In genomic region chr22:49483281-49483905, GRCh38 we compare ENCODE assay signal across 30 cellular contexts.
"Had no signal": no experiment of that assay in that cellular context is flagged by ENCODE, and none has a peak within 500 bp of the region (broad histone marks: within the 10 kb centered on the region; RNA-seq: fewer than 3 reads in every experiment).

No MANE protein-coding gene starts in this region.

- H3K27me3 ChIP-seq: brain microvascular endothelial cell had no signal

- H3K4me1 ChIP-seq: adrenal gland, SJCRH30 had no signal

- ATAC-seq: activated naive CD4-positive, alpha-beta T cell treated with anti-CD3 and anti-CD28 coated beads, Interleukin-2, amount 50 U/mL, for 72 hours; K562; Panc1 had no signal

- DNase-seq: activated CD4-positive, alpha-beta memory T cell treated with anti-CD3 and anti-CD28 coated beads, Interleukin-2, amount 10 ng/mL, durations not matched to agents 7 days and 5 days; activated CD4-positive, alpha-beta T cell treated with anti-CD3 and anti-CD28 coated beads for 1 hour; activated CD4-positive, alpha-beta T cell treated with anti-CD3 and anti-CD28 coated beads for 48 hours; activated CD4-positive, CD25-positive, alpha-beta regulatory T cell; activated gamma-delta T cell treated with Interleukin-2 at 50 U/mL for 16 hours; activated naive CD4-positive, alpha-beta T cell treated with anti-CD3 and anti-CD28 coated beads for 36 hours; activated T-cell treated with anti-CD3 and anti-CD28 coated beads, Interleukin-2, amount 50 U/mL, for 24 hours; adrenal gland; aorta; brain microvascular endothelial cell; Karpas-422; MG63; NCI-H1048; NCI-H1105 treated with DMSO at 0.1 percent for 48 hours; NCI-H1436; NCI-H1694; NCI-H1930; NCI-H2081 treated with DMSO at 0.1 percent for 48 hours; NCI-H226; NCI-H446 treated with DMSO at 0.1 percent for 48 hours; NCI-H524; SHP77; SJCRH30; T1000; WERI-Rb-1 had no signal

- H3K4me3 ChIP-seq: adrenal gland, K562, MG63, SJCRH30, SK-N-MC had no signal

- H3K27ac ChIP-seq: adrenal gland, brain microvascular endothelial cell, SJCRH30, SK-N-MC, WERI-Rb-1 had no signal

- H3K4me1 Mint-ChIP-seq: activated CD4-positive, alpha-beta memory T cell treated with anti-CD3 and anti-CD28 coated beads, Interleukin-2, amount 10 ng/mL, durations not matched to agents 7 days and 5 days had no signal

- H3K4me3 Mint-ChIP-seq: activated CD4-positive, alpha-beta memory T cell treated with anti-CD3 and anti-CD28 coated beads, Interleukin-2, amount 10 ng/mL, durations not matched to agents 7 days and 5 days; activated naive CD4-positive, alpha-beta T cell treated with anti-CD3 and anti-CD28 coated beads for 36 hours; activated T-cell treated with anti-CD3 and anti-CD28 coated beads, Interleukin-2, amount 50 U/mL, for 24 hours; central memory CD8-positive, alpha-beta T cell had no signal

- H3K27ac Mint-ChIP-seq: activated CD4-positive, alpha-beta memory T cell treated with anti-CD3 and anti-CD28 coated beads, Interleukin-2, amount 10 ng/mL, durations not matched to agents 7 days and 5 days; activated naive CD4-positive, alpha-beta T cell treated with anti-CD3 and anti-CD28 coated beads for 36 hours; activated T-cell treated with anti-CD3 and anti-CD28 coated beads, Interleukin-2, amount 50 U/mL, for 24 hours had no signal

- H3K36me3 ChIP-seq: adrenal gland, brain microvascular endothelial cell, MG63, SJCRH30, WERI-Rb-1 had no signal

- H3K9me3 ChIP-seq: adrenal gland, MG63, SJCRH30 had no signal

- H3K27me3 Mint-ChIP-seq: activated T-cell treated with anti-CD3 and anti-CD28 coated beads, Interleukin-2, amount 50 U/mL, for 24 hours had no signal

- H3K9me3 Mint-ChIP-seq: activated CD4-positive, alpha-beta memory T cell treated with anti-CD3 and anti-CD28 coated beads, Interleukin-2, amount 10 ng/mL, durations not matched to agents 7 days and 5 days; activated naive CD4-positive, alpha-beta T cell treated with anti-CD3 and anti-CD28 coated beads for 36 hours; central memory CD8-positive, alpha-beta T cell had no signal
